In genomic region chr2:31287681-31288080, GRCh38 we compare ENCODE assay signal across 18 cellular contexts. TPM values are rescaled to one million over a fixed set of nuclear protein-coding genes. Genes with fewer than 3 reads are reported as not detected.
A peak's percentile ranks its signal among the peaks of the same experiment; 100 is the strongest.
DNase-seq lines count a peak whose midpoint lies in the region; ATAC-seq and TF ChIP-seq lines count a peak whose summit lies in the region.
"Had no signal": no experiment of that assay in that cellular context is flagged by ENCODE, and none has a peak within 500 bp of the region (broad histone marks: within the 10 kb centered on the region; RNA-seq: fewer than 3 reads in every experiment).

No MANE protein-coding gene starts in this region.

- peak; percentile 74 for DNase-seq in A172 (ENCODE audit: low spot score)
- peak; percentile 64 for DNase-seq in ELR (ENCODE audit: low read depth)
- peak; percentile 67 for DNase-seq in fibroblast of villous mesenchyme (ENCODE audit: low read depth)
- no peak for DNase-seq in LoVo (ENCODE audit: low spot score)
- DNase-seq in NCI-H187 (lab: John Stamatoyannopoulos, UW), result no peak
- DNase-seq: 8988T; activated CD4-positive, alpha-beta T cell treated with anti-CD3 and anti-CD28 coated beads for 4 hours; body of pancreas; endodermal cell; Karpas-422; lower lobe of right lung; NCI-H1105 treated with DMSO at 0.1 percent for 48 hours; NCI-H524; nucleus accumbens had no signal

- H3K4me3 ChIP-seq in fibroblast of villous mesenchyme (ENCODE audit: low read depth, low read length), result no peak overlapping the region
- H3K4me3 ChIP-seq: body of pancreas, hepatocyte, lower lobe of right lung had no signal

- ATAC-seq in SK-N-SH treated with all-trans-retinoic acid at 6 μM for 48 hours, result peak; percentile 72
- no peak for ATAC-seq in HG02852 (IDR thresholded peaks at IDR 0.05; ENCODE audit: unreplicated experiment)
- ATAC-seq in GM21360 (IDR thresholded peaks at IDR 0.05; ENCODE audit: unreplicated experiment), result no peak
- ATAC-seq: body of pancreas, lower lobe of right lung had no signal

- no peak for TF ChIP-seq CTCF in fibroblast of villous mesenchyme (IDR thresholded peaks at IDR 0.05; ENCODE audit: insufficient read depth, low read depth, low read length)

TF ChIP-seq in SK-N-SH treated with all-trans-retinoic acid at 6 μM for 48 hours, 23 proteins besides CTCF, POLR2A, EP300 and RAD21:
- TF ChIP-seq PATZ1 (CRISPR knock-in tag; IDR thresholded peaks at IDR 0.05; ENCODE audit: borderline replicate concordance) (no peak), SNAI2 (CRISPR knock-in tag; IDR thresholded peaks at IDR 0.05) (no peak; the same call in 1 of the 2 replicates), ISL1 (CRISPR knock-in tag; IDR thresholded peaks at IDR 0.05) (peak; percentile 36)

RNA-seq across cellular contexts. Expression of gene EHD3, which starts 53.7 kb away (rescaled TPM):
- 3.2 and 4.0 TPM in 2 replicates for total RNA-seq in A172 (2014; rRNA removed; shearing (Covaris generic))
- 48.8 and 59.6 TPM in 2 replicates for total RNA-seq in fibroblast of villous mesenchyme

Comparison
In these comparisons a context has a peak if more than half of its experiments do, and no peak if none do; other contexts are left out.
1. DNase-seq: peak in A172 (single experiment), ELR (single experiment) and fibroblast of villous mesenchyme (single experiment); none in LoVo (single experiment) and NCI-H187 (0 of 2).